ENCODE assay signal across 1 cellular context in the genomic region with DNA sequence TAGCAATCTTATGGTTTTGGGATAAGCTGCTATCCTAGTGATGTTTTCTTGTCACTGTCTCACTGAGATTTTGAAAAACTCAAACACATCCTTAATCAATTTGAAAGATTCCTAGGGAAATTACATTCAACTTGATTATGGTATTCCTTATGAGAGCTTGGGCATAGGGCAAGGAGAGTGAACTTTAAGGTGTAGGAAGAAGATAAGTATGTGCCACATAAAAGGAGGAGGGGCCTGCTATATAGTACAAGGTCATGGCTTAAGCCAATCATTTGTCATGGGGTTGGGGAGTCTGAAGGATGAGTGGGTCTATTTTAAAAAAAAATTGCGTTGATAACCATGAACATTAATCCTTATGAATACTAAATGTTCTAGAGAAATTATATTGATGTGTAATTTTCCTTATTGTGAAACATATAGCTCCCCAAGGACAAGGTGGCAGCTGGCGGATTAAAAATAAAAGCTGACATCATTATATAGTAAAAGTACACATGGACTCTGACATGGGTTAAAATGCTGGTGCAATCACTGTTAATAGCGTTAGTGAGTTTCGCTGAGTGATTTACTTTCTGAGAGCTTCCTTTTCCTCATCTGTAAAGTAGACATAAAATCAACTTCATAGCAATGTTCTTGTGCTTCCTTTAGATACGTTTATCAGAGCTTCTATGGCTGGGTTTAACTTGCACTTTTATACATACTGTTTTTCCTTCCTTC.
TF ChIP-seq lines count a peak whose summit lies in the region.

No MANE protein-coding gene starts in this region.

TF ChIP-seq in K562, 482 proteins besides CTCF, POLR2A, EP300 and RAD21 (continues in another document):
- TF ChIP-seq, protein P1, sequence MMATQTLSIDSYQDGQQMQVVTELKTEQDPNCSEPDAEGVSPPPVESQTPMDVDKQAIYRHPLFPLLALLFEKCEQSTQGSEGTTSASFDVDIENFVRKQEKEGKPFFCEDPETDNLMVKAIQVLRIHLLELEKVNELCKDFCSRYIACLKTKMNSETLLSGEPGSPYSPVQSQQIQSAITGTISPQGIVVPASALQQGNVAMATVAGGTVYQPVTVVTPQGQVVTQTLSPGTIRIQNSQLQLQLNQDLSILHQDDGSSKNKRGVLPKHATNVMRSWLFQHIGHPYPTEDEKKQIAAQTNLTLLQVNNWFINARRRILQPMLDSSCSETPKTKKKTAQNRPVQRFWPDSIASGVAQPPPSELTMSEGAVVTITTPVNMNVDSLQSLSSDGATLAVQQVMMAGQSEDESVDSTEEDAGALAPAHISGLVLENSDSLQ (IDR thresholded peaks at IDR 0.05), result peak; percentile 30; the same call in 1 of the 2 replicates
- TF ChIP-seq NR4A1 (CRISPR knock-in tag; IDR thresholded peaks at IDR 0.05) (no peak), NR4A1 (tag; IDR thresholded peaks at IDR 0.05) (no peak), TCF3 (CRISPR knock-in tag; IDR thresholded peaks at IDR 0.05) (peak; percentile 50; the same call in 1 of the 2 replicates), TAF7 (tag; IDR thresholded peaks at IDR 0.05) (no peak), KDM5B (IDR thresholded peaks at IDR 0.05; ENCODE audit: insufficient replicate concordance, low read depth, low read length) (no peak), ATF7 (IDR thresholded peaks at IDR 0.05) (peak; percentile 26; the same call in 1 of the 2 replicates), CAMTA2 (CRISPR knock-in tag; conservative IDR thresholded peaks at IDR 0.05) (no peak), MEIS2 (IDR thresholded peaks at IDR 0.05; ENCODE audit: partially characterized antibody) (peak; percentile 89), ERF (CRISPR knock-in tag; IDR thresholded peaks at IDR 0.05) (no peak), ZNF644 (tag; IDR thresholded peaks at IDR 0.05; ENCODE audit: low read depth) (no peak), ARID1B (IDR thresholded peaks at IDR 0.05) (peak; percentile 19; the same call in 1 of the 2 replicates), EP400 (IDR thresholded peaks at IDR 0.05) (0 out of 2 replicates have a peak, but pooled peaks have one; percentile 35), HEY1 (CRISPR knock-in tag; IDR thresholded peaks at IDR 0.05; ENCODE audit: borderline replicate concordance) (no peak), KDM1A (IDR thresholded peaks at IDR 0.05) (peak in 1 of 2 experiments; percentile 45; a peak in 1 of 4 replicates), CEBPG (CRISPR knock-in tag; IDR thresholded peaks at IDR 0.05) (peak; percentile 84), CEBPG (tag; conservative IDR thresholded peaks at IDR 0.05 in 1 of 2, IDR thresholded peaks at IDR 0.05 in 1 of 2) (peak; percentile 6 to 77; a peak in 2 of 4 replicates), HNRNPLL (IDR thresholded peaks at IDR 0.05; ENCODE audit: low read depth, low read length, poor library complexity, severe bottlenecking) (no peak), STAT5A (IDR thresholded peaks at IDR 0.05; ENCODE audit: borderline replicate concordance, low read length) (no peak), HNRNPK (IDR thresholded peaks at IDR 0.05; ENCODE audit: low read depth, low read length, poor library complexity, severe bottlenecking) (no peak), TAF15 (IDR thresholded peaks at IDR 0.05; ENCODE audit: low read depth, low read length) (no peak), ZNF445 (CRISPR knock-in tag; IDR thresholded peaks at IDR 0.05; ENCODE audit: low read depth) (no peak), ZNF146 (CRISPR knock-in tag; IDR thresholded peaks at IDR 0.05; ENCODE audit: unreplicated experiment) (no peak), WHSC1 (IDR thresholded peaks at IDR 0.05; ENCODE audit: low read length) (no peak), ZNF282 (CRISPR knock-in tag; IDR thresholded peaks at IDR 0.05) (no peak), ZNF24 (IDR thresholded peaks at IDR 0.05) (no peak), RBM25 (IDR thresholded peaks at IDR 0.05; ENCODE audit: low read depth, low read length, severe bottlenecking) (no peak), NR1H2 (CRISPR knock-in tag; IDR thresholded peaks at IDR 0.05) (no peak), PHB (CRISPR knock-in tag; IDR thresholded peaks at IDR 0.05) (no peak), SMARCB1 (IDR thresholded peaks at IDR 0.05; ENCODE audit: insufficient read length, low read depth) (no peak), ZNF79 (CRISPR knock-in tag; IDR thresholded peaks at IDR 0.05; ENCODE audit: low read depth) (no peak), CBX3 (IDR thresholded peaks at IDR 0.05; ENCODE audit: borderline replicate concordance in 1 of 2, low read length in 2 of 2) (no peak), C11orf30 (IDR thresholded peaks at IDR 0.05; ENCODE audit: low read depth) (peak; percentile 17; the same call in 1 of the 2 replicates), FOSL1 (tag; conservative IDR thresholded peaks at IDR 0.05) (no peak), NFE2 (IDR thresholded peaks at IDR 0.05; ENCODE audit: low read depth) (no peak), ESRRA (IDR thresholded peaks at IDR 0.05; ENCODE audit: borderline replicate concordance, low read depth) (no peak), ZNF695 (CRISPR knock-in tag; IDR thresholded peaks at IDR 0.05) (no peak), CXXC5 (CRISPR knock-in tag; IDR thresholded peaks at IDR 0.05) (no peak)
- TF ChIP-seq, protein P2, sequence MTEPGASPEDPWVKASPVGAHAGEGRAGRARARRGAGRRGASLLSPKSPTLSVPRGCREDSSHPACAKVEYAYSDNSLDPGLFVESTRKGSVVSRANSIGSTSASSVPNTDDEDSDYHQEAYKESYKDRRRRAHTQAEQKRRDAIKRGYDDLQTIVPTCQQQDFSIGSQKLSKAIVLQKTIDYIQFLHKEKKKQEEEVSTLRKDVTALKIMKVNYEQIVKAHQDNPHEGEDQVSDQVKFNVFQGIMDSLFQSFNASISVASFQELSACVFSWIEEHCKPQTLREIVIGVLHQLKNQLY (CRISPR knock-in tag; conservative IDR thresholded peaks at IDR 0.05), result no peak
- TF ChIP-seq, protein P3, sequence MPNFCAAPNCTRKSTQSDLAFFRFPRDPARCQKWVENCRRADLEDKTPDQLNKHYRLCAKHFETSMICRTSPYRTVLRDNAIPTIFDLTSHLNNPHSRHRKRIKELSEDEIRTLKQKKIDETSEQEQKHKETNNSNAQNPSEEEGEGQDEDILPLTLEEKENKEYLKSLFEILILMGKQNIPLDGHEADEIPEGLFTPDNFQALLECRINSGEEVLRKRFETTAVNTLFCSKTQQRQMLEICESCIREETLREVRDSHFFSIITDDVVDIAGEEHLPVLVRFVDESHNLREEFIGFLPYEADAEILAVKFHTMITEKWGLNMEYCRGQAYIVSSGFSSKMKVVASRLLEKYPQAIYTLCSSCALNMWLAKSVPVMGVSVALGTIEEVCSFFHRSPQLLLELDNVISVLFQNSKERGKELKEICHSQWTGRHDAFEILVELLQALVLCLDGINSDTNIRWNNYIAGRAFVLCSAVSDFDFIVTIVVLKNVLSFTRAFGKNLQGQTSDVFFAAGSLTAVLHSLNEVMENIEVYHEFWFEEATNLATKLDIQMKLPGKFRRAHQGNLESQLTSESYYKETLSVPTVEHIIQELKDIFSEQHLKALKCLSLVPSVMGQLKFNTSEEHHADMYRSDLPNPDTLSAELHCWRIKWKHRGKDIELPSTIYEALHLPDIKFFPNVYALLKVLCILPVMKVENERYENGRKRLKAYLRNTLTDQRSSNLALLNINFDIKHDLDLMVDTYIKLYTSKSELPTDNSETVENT (CRISPR knock-in tag; IDR thresholded peaks at IDR 0.05), result no peak
- TF ChIP-seq, protein P4, sequence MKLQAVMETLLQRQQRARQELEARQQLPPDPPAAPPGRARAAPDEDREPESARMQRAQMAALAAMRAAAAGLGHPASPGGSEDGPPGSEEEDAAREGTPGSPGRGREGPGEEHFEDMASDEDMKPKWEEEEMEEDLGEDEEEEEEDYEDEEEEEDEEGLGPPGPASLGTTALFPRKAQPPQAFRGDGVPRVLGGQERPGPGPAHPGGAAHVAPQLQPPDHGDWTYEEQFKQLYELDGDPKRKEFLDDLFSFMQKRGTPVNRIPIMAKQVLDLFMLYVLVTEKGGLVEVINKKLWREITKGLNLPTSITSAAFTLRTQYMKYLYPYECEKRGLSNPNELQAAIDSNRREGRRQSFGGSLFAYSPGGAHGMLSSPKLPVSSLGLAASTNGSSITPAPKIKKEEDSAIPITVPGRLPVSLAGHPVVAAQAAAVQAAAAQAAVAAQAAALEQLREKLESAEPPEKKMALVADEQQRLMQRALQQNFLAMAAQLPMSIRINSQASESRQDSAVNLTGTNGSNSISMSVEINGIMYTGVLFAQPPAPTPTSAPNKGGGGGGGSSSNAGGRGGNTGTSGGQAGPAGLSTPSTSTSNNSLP (IDR thresholded peaks at IDR 0.05; ENCODE audit: borderline replicate concordance, low read depth, low read length), result no peak
- TF ChIP-seq, protein P5, sequence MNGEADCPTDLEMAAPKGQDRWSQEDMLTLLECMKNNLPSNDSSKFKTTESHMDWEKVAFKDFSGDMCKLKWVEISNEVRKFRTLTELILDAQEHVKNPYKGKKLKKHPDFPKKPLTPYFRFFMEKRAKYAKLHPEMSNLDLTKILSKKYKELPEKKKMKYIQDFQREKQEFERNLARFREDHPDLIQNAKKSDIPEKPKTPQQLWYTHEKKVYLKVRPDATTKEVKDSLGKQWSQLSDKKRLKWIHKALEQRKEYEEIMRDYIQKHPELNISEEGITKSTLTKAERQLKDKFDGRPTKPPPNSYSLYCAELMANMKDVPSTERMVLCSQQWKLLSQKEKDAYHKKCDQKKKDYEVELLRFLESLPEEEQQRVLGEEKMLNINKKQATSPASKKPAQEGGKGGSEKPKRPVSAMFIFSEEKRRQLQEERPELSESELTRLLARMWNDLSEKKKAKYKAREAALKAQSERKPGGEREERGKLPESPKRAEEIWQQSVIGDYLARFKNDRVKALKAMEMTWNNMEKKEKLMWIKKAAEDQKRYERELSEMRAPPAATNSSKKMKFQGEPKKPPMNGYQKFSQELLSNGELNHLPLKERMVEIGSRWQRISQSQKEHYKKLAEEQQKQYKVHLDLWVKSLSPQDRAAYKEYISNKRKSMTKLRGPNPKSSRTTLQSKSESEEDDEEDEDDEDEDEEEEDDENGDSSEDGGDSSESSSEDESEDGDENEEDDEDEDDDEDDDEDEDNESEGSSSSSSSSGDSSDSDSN (IDR thresholded peaks at IDR 0.05; ENCODE audit: borderline replicate concordance in 1 of 2, low read depth in 2 of 2, low read length in 2 of 2), result no peak
- TF ChIP-seq, protein P6, sequence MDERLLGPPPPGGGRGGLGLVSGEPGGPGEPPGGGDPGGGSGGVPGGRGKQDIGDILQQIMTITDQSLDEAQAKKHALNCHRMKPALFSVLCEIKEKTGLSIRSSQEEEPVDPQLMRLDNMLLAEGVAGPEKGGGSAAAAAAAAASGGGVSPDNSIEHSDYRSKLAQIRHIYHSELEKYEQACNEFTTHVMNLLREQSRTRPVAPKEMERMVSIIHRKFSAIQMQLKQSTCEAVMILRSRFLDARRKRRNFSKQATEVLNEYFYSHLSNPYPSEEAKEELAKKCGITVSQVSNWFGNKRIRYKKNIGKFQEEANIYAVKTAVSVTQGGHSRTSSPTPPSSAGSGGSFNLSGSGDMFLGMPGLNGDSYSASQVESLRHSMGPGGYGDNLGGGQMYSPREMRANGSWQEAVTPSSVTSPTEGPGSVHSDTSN (CRISPR knock-in tag; IDR thresholded peaks at IDR 0.05; ENCODE audit: low read depth), result no peak
- TF ChIP-seq, protein P6 (tag; conservative IDR thresholded peaks at IDR 0.05; ENCODE audit: low read depth), result peak; percentile 34; the same call in 1 of the 2 replicates
- TF ChIP-seq, protein P7, sequence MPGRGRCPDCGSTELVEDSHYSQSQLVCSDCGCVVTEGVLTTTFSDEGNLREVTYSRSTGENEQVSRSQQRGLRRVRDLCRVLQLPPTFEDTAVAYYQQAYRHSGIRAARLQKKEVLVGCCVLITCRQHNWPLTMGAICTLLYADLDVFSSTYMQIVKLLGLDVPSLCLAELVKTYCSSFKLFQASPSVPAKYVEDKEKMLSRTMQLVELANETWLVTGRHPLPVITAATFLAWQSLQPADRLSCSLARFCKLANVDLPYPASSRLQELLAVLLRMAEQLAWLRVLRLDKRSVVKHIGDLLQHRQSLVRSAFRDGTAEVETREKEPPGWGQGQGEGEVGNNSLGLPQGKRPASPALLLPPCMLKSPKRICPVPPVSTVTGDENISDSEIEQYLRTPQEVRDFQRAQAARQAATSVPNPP (IDR thresholded peaks at IDR 0.05; ENCODE audit: borderline replicate concordance, insufficient read depth, insufficient read length), result no peak
- TF ChIP-seq, protein P8, sequence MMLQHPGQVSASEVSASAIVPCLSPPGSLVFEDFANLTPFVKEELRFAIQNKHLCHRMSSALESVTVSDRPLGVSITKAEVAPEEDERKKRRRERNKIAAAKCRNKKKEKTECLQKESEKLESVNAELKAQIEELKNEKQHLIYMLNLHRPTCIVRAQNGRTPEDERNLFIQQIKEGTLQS (IDR thresholded peaks at IDR 0.05), result peak; percentile 67; the same call in 1 of the 2 replicates
- TF ChIP-seq, protein P8 (CRISPR knock-in tag; conservative IDR thresholded peaks at IDR 0.05), result no peak
- TF ChIP-seq, protein P9, sequence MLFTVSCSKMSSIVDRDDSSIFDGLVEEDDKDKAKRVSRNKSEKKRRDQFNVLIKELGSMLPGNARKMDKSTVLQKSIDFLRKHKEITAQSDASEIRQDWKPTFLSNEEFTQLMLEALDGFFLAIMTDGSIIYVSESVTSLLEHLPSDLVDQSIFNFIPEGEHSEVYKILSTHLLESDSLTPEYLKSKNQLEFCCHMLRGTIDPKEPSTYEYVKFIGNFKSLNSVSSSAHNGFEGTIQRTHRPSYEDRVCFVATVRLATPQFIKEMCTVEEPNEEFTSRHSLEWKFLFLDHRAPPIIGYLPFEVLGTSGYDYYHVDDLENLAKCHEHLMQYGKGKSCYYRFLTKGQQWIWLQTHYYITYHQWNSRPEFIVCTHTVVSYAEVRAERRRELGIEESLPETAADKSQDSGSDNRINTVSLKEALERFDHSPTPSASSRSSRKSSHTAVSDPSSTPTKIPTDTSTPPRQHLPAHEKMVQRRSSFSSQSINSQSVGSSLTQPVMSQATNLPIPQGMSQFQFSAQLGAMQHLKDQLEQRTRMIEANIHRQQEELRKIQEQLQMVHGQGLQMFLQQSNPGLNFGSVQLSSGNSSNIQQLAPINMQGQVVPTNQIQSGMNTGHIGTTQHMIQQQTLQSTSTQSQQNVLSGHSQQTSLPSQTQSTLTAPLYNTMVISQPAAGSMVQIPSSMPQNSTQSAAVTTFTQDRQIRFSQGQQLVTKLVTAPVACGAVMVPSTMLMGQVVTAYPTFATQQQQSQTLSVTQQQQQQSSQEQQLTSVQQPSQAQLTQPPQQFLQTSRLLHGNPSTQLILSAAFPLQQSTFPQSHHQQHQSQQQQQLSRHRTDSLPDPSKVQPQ (CRISPR knock-in tag; IDR thresholded peaks at IDR 0.05; ENCODE audit: borderline replicate concordance), result no peak
- TF ChIP-seq, protein P10, sequence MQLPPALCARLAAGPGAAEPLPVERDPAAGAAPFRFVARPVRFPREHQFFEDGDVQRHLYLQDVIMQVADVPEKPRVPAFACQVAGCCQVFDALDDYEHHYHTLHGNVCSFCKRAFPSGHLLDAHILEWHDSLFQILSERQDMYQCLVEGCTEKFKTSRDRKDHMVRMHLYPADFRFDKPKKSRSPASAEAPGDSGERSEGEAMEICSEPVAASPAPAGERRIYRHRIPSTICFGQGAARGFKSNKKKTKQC (CRISPR knock-in tag; IDR thresholded peaks at IDR 0.05), result no peak
